19 cellular contexts compared by ENCODE assay signal in genomic region chr6:139436521-139437348, GRCh38.
DNase-seq lines count a peak whose midpoint lies in the region; ATAC-seq, FAIRE-seq and TF ChIP-seq lines count a peak whose summit lies in the region.
"Had no signal": no experiment of that assay in that cellular context is flagged by ENCODE, and none has a peak within 500 bp of the region (broad histone marks: within the 10 kb centered on the region; RNA-seq: fewer than 3 reads in every experiment).

No MANE protein-coding gene starts in this region.

- no peak overlapping the region for H3K9ac ChIP-seq in astrocyte (ENCODE audit: low read length)
- H3K9ac ChIP-seq in kidney (ENCODE audit: low read length in 2 of 2) = no peak overlapping the region

- H3K4me1 ChIP-seq in astrocyte (ENCODE audit: insufficient read depth, low read length) (peaks cover 13% of the 10 kb centered on the region), kidney (ENCODE audit: control insufficient read depth in 1 of 2, insufficient read depth in 1 of 2, low read depth in 1 of 2, low read length in 2 of 2) (no peaks in the 10 kb centered on the region)
- H3K4me1 ChIP-seq: uterus had no signal

- TF ChIP-seq CTCF in astrocyte (IDR thresholded peaks at IDR 0.05; ENCODE audit: insufficient read depth, low read depth, low read length) (no peak), kidney (IDR thresholded peaks at IDR 0.05; ENCODE audit: borderline replicate concordance, extremely low read depth, insufficient read depth) (no peak)

- H3K36me3 ChIP-seq in astrocyte (ENCODE audit: insufficient read depth, low read length) (no peaks in the 10 kb centered on the region), kidney (ENCODE audit: control insufficient read depth in 1 of 2, insufficient read depth in 2 of 2, low read length in 2 of 2) (no peaks in the 10 kb centered on the region)
- H3K36me3 ChIP-seq: esophagus muscularis mucosa, left lung, uterus, WERI-Rb-1 had no signal

- no peaks in the 10 kb centered on the region for H3K27me3 ChIP-seq in astrocyte (ENCODE audit: insufficient read depth, low read length)
- H3K27me3 ChIP-seq: esophagus muscularis mucosa, left lung, uterus had no signal

- H3K27ac Mint-ChIP-seq in astrocyte (ENCODE audit: unreplicated experiment) = no peak overlapping the region
- H3K27ac Mint-ChIP-seq: stimulated activated naive CD8-positive, alpha-beta T cell treated with anti-CD3 and anti-CD28 coated beads, Interleukin-15, Interleukin-2, amounts not matched to agents 100 ng/mL and 50 ng/mL, for 24 hours had no signal

- H3K79me2 ChIP-seq in astrocyte (ENCODE audit: insufficient read depth, low read length) = no peaks in the 10 kb centered on the region

- no peaks in the 10 kb centered on the region for H3K9me3 ChIP-seq in astrocyte (ENCODE audit: insufficient read depth, low read depth, low read length)
- H3K9me3 ChIP-seq in kidney (ENCODE audit: control insufficient read depth in 1 of 2, low read length in 2 of 2) = no peaks in the 10 kb centered on the region
- H3K9me3 ChIP-seq: esophagus muscularis mucosa, uterus had no signal

- H4K20me1 ChIP-seq in astrocyte (ENCODE audit: insufficient read depth, low read length) = no peaks in the 10 kb centered on the region

- H3K4me2 ChIP-seq in astrocyte (ENCODE audit: low read length) = no peak overlapping the region

- H3K27me3 Mint-ChIP-seq in astrocyte (ENCODE audit: low read depth, unreplicated experiment) = peaks cover 2% of the 10 kb centered on the region

- no peak overlapping the region for H3K27ac ChIP-seq in astrocyte (ENCODE audit: low read depth, low read length)
- peak overlapping the region; percentile 5 to 51 for H3K27ac ChIP-seq in kidney (ENCODE audit: low read depth in 2 of 2, low read length in 2 of 2)
- H3K27ac ChIP-seq: esophagus muscularis mucosa, left lung, uterus, WERI-Rb-1 had no signal

- FAIRE-seq in astrocyte (lab: Jason Lieb, UNC) = peak; percentile 43
- FAIRE-seq in kidney (lab: Jason Lieb, UNC) = no peak

- intact Hi-C loops in kidney (cut with DNase I) = no loop called here

- no peak overlapping the region for H2AFZ ChIP-seq in astrocyte (ENCODE audit: low read depth, low read length)

- H3K4me3 ChIP-seq in astrocyte (ENCODE audit: insufficient read depth, low read depth, low read length) = no peak overlapping the region
- H3K4me3 ChIP-seq in kidney (ENCODE audit: low read length in 2 of 2) = no peak overlapping the region
- H3K4me3 ChIP-seq: esophagus muscularis mucosa, left lung, uterus had no signal

- no peak for ATAC-seq in HG03139 (IDR thresholded peaks at IDR 0.05; ENCODE audit: unreplicated experiment)
- ATAC-seq: left lung had no signal

- peak; percentile 20 for DNase-seq in AG08395 (ENCODE audit: low spot score)
- DNase-seq in HT1080 (ENCODE audit: low read depth) = peak; percentile 31
- peak; percentile 83 for DNase-seq in astrocyte (ENCODE audit: low read depth)
- DNase-seq in kidney = no peak
- DNase-seq in activated CD4-positive, alpha-beta T cell treated with anti-CD3 and anti-CD28 coated beads, Interleukin-2, amount 50 U/mL, for 48 hours = no peak
- DNase-seq in NOMO-1 (lab: John Stamatoyannopoulos, UW; ENCODE audit: unreplicated experiment in 2 of 2) = no peak
- no peak for DNase-seq in NCI-H446 treated with DMSO at 0.1 percent for 48 hours (lab: John Stamatoyannopoulos, UW)
- DNase-seq: Caco-2; KG1; left lung; NCI-H1417; NCI-H345; stimulated activated CD4-positive, alpha-beta T cell treated with anti-CD3 and anti-CD28 coated beads, Interleukin-12 subunit alpha, Interleukin-12 subunit beta, amount 100 ng/mL, for 4 hours; T-helper 1 cell; uterus; WERI-Rb-1 had no signal

- H3K9me3 Mint-ChIP-seq in astrocyte (ENCODE audit: unreplicated experiment) = no peaks in the 10 kb centered on the region
- H3K9me3 Mint-ChIP-seq: stimulated activated naive CD8-positive, alpha-beta T cell treated with anti-CD3 and anti-CD28 coated beads, Interleukin-15, Interleukin-2, amounts not matched to agents 100 ng/mL and 50 ng/mL, for 24 hours had no signal

- no peaks in the 10 kb centered on the region for H3K36me3 Mint-ChIP-seq in astrocyte (ENCODE audit: low read depth, unreplicated experiment)

- no peak overlapping the region for H3K4me3 Mint-ChIP-seq in astrocyte (ENCODE audit: unreplicated experiment)
- H3K4me3 Mint-ChIP-seq: stimulated activated naive CD8-positive, alpha-beta T cell treated with anti-CD3 and anti-CD28 coated beads, Interleukin-15, Interleukin-2, amounts not matched to agents 100 ng/mL and 50 ng/mL, for 24 hours had no signal

- H3K4me1 Mint-ChIP-seq in astrocyte (ENCODE audit: low read depth, unreplicated experiment) = peaks cover 11% of the 10 kb centered on the region

Comparison
In these comparisons a context has a peak if more than half of its experiments do, and no peak if none do; other contexts are left out.
1. DNase-seq: peak in AG08395 (single experiment), HT1080 (single experiment) and astrocyte (single experiment); none in kidney (single experiment), activated CD4-positive, alpha-beta T cell treated with anti-CD3 and anti-CD28 coated beads, Interleukin-2, amount 50 U/mL, for 48 hours (0 of 2), NOMO-1 (0 of 2) and NCI-H446 treated with DMSO at 0.1 percent for 48 hours (single experiment).